ENCODE assay signal across 16 cellular contexts in genomic region chr10:115941247-115941840, GRCh38.
"Had no signal": no experiment of that assay in that cellular context is flagged by ENCODE, and none has a peak within 500 bp of the region (broad histone marks: within the 10 kb centered on the region; RNA-seq: fewer than 3 reads in every experiment).

No MANE protein-coding gene starts in this region.

- H3K9me3 ChIP-seq: thoracic aorta, upper lobe of right lung had no signal

- H3K4me3 ChIP-seq: thoracic aorta, upper lobe of right lung had no signal

- H3K27me3 ChIP-seq: upper lobe of right lung had no signal

- H3K36me3 ChIP-seq: thoracic aorta, upper lobe of right lung had no signal

- H3K4me1 Mint-ChIP-seq: activated T-helper 17 cell treated with anti-CD3 and anti-CD28 coated beads, Interleukin-2, amount 50 U/mL, for 72 hours had no signal

- DNase-seq: activated CD4-positive, alpha-beta T cell treated with anti-CD3 and anti-CD28 coated beads for 1 hour; activated CD4-positive, alpha-beta T cell treated with anti-CD3 and anti-CD28 coated beads, Interleukin-2, amount 50 U/mL, for 4 hours; activated naive CD4-positive, alpha-beta T cell treated with Interleukin-2 at 50 U/mL for 16 hours; foreskin fibroblast; hippocampal formation; kidney glomerular epithelial cell; nephron progenitor cell; right cardiac atrium; stimulated activated CD4-positive, alpha-beta T cell treated with anti-CD3 and anti-CD28 coated beads, Interleukin-1b, Interleukin-23, amount 100 ng/mL, for 48 hours; T-helper 1 cell; T1000; upper lobe of right lung had no signal

- ATAC-seq: activated T-helper 17 cell treated with anti-CD3 and anti-CD28 coated beads, Interleukin-2, amount 50 U/mL, for 72 hours; esophagus mucosa; right cardiac atrium; upper lobe of right lung had no signal

- H3K27ac ChIP-seq: thoracic aorta, upper lobe of right lung had no signal

- H3K27ac Mint-ChIP-seq: activated T-helper 17 cell treated with anti-CD3 and anti-CD28 coated beads, Interleukin-2, amount 50 U/mL, for 72 hours; nephron progenitor cell; progenitor cell of endocrine pancreas had no signal

- H3K4me1 ChIP-seq: upper lobe of right lung had no signal

- H3K4me3 Mint-ChIP-seq: activated T-helper 17 cell treated with anti-CD3 and anti-CD28 coated beads, Interleukin-2, amount 50 U/mL, for 72 hours; nephron progenitor cell had no signal

- H3K27me3 Mint-ChIP-seq: activated T-helper 17 cell treated with anti-CD3 and anti-CD28 coated beads, Interleukin-2, amount 50 U/mL, for 72 hours; progenitor cell of endocrine pancreas had no signal
